ENCODE assay signal across 24 cellular contexts in genomic region chr11:48154162-48154561, GRCh38.
A peak's percentile ranks its signal among the peaks of the same experiment; 100 is the strongest.
DNase-seq lines count a peak whose midpoint lies in the region; ATAC-seq and TF ChIP-seq lines count a peak whose summit lies in the region.
"Had no signal": no experiment of that assay in that cellular context is flagged by ENCODE, and none has a peak within 500 bp of the region (broad histone marks: within the 10 kb centered on the region; RNA-seq: fewer than 3 reads in every experiment).

No MANE protein-coding gene starts in this region.

- H3K9me3 ChIP-seq in mammary epithelial cell (replicated peaks; ENCODE audit: insufficient read depth, low read length) = peaks cover 5% of the 10 kb centered on the region
- H3K9me3 ChIP-seq in esophagus squamous epithelium = peaks cover 0 to 16% (median 0%) of the 10 kb centered on the region in 3 donors
- H3K9me3 ChIP-seq: testis had no signal

- dilution Hi-C loops in mammary epithelial cell (cut with HindIII; ENCODE audit: low sequenced_read_pairs) = no loop called here

- no peak overlapping the region for H2AFZ ChIP-seq in mammary epithelial cell (ENCODE audit: low read depth, low read length)

- H3K4me1 ChIP-seq in mammary epithelial cell (ENCODE audit: insufficient read depth, low read length) = no peaks in the 10 kb centered on the region
- H3K4me1 ChIP-seq in esophagus squamous epithelium = no peaks in the 10 kb centered on the region
- H3K4me1 ChIP-seq: heart right ventricle, testis had no signal

- H3K27me3 Mint-ChIP-seq in MCF 10A (ENCODE audit: insufficient read depth, unreplicated experiment) = no peaks in the 10 kb centered on the region
- H3K27me3 Mint-ChIP-seq in activated T-helper 17 cell treated with anti-CD3 and anti-CD28 coated beads, Interleukin-2, amount 50 U/mL, for 72 hours = no peaks in the 10 kb centered on the region
- H3K27me3 Mint-ChIP-seq: activated naive CD4-positive, alpha-beta T cell treated with anti-CD3 and anti-CD28 coated beads, Interleukin-2, amount 10 ng/mL, durations not matched to agents 7 days and 5 days; brain; CD4-positive, alpha-beta T cell; naive thymus-derived CD8-positive, alpha-beta T cell had no signal

- H3K9me3 Mint-ChIP-seq in MCF 10A (ENCODE audit: unreplicated experiment) = no peaks in the 10 kb centered on the region
- peaks cover 9% of the 10 kb centered on the region for H3K9me3 Mint-ChIP-seq in activated T-helper 17 cell treated with anti-CD3 and anti-CD28 coated beads, Interleukin-2, amount 50 U/mL, for 72 hours

- peaks cover 18% of the 10 kb centered on the region for H3K4me1 Mint-ChIP-seq in MCF 10A (ENCODE audit: insufficient read depth, unreplicated experiment)
- H3K4me1 Mint-ChIP-seq in activated T-helper 17 cell treated with anti-CD3 and anti-CD28 coated beads, Interleukin-2, amount 50 U/mL, for 72 hours = no peaks in the 10 kb centered on the region
- H3K4me1 Mint-ChIP-seq: brain had no signal

- H3K27me3 ChIP-seq in mammary epithelial cell (ENCODE audit: insufficient read depth, low read length) = no peaks in the 10 kb centered on the region
- H3K27me3 ChIP-seq in esophagus squamous epithelium = no peaks in the 10 kb centered on the region
- H3K27me3 ChIP-seq: heart right ventricle, testis had no signal

- H3K36me3 Mint-ChIP-seq in MCF 10A (ENCODE audit: insufficient read depth, unreplicated experiment) = no peaks in the 10 kb centered on the region
- peaks cover 100% of the 10 kb centered on the region for H3K36me3 Mint-ChIP-seq in activated T-helper 17 cell treated with anti-CD3 and anti-CD28 coated beads, Interleukin-2, amount 50 U/mL, for 72 hours (ENCODE audit: low read depth)

- WGBS in mammary epithelial cell (ENCODE audit: low coverage, missing lambda C conversion rate) = 77% methylated on average over 3 of the region's 3 CpGs
- 82 to 83% methylated on average over 3 of the region's 3 CpGs for WGBS in esophagus squamous epithelium, 2 donors

- no TSS peak for BruUV-seq in mammary epithelial cell (replicated peaks; lab: Mats Ljungman, UMichigan)
- BruUV-seq in MCF 10A (replicated peaks; lab: Mats Ljungman, UMichigan) = no TSS peak

- H3K27ac Mint-ChIP-seq in MCF 10A (ENCODE audit: low read depth, unreplicated experiment) = no peak overlapping the region
- H3K27ac Mint-ChIP-seq in activated T-helper 17 cell treated with anti-CD3 and anti-CD28 coated beads, Interleukin-2, amount 50 U/mL, for 72 hours = peak overlapping the region; percentile 37
- H3K27ac Mint-ChIP-seq: activated naive CD4-positive, alpha-beta T cell treated with anti-CD3 and anti-CD28 coated beads, Interleukin-2, amount 10 ng/mL, durations not matched to agents 7 days and 5 days; brain; CD4-positive, alpha-beta T cell had no signal

- intact Hi-C loops in mammary epithelial cell (cut with micrococcal nuclease) = no loop called here
- intact Hi-C loops in MCF 10A (cut with micrococcal nuclease) = no loop called here
- intact Hi-C loops in esophagus squamous epithelium (cut with DNase I) = no loop called here

- TF ChIP-seq POLR2A in esophagus squamous epithelium (IDR thresholded peaks at IDR 0.05) = no peak

- H3K36me3 ChIP-seq in mammary epithelial cell (ENCODE audit: insufficient read depth, low read length) = no peaks in the 10 kb centered on the region
- peaks cover 0 to 21% (median 0%) of the 10 kb centered on the region in 3 donors for H3K36me3 ChIP-seq in esophagus squamous epithelium

- no peaks in the 10 kb centered on the region for H3K79me2 ChIP-seq in mammary epithelial cell (ENCODE audit: insufficient read depth, low read length)

- ATAC-seq in activated T-helper 17 cell treated with anti-CD3 and anti-CD28 coated beads, Interleukin-2, amount 50 U/mL, for 72 hours (replicated peaks) = peak; percentile 61
- ATAC-seq: heart right ventricle; HepG2; naive thymus-derived CD8-positive, alpha-beta T cell; Right ventricle myocardium inferior had no signal

- TF ChIP-seq CTCF in mammary epithelial cell (conservative IDR thresholded peaks at IDR 0.05 in 1 of 2, IDR thresholded peaks at IDR 0.05 in 1 of 2; ENCODE audit: extremely low read depth in 1 of 2, insufficient read depth in 1 of 2, low read depth in 1 of 2, low read length in 2 of 2) (no peak), MCF 10A (IDR thresholded peaks at IDR 0.05; ENCODE audit: unreplicated experiment) (no peak), fibroblast of villous mesenchyme (IDR thresholded peaks at IDR 0.05; ENCODE audit: insufficient read depth, low read depth, low read length) (no peak), esophagus squamous epithelium (IDR thresholded peaks at IDR 0.05) (no peak)

- no peak overlapping the region for H3K4me3 Mint-ChIP-seq in MCF 10A (ENCODE audit: unreplicated experiment)
- no peak overlapping the region for H3K4me3 Mint-ChIP-seq in activated T-helper 17 cell treated with anti-CD3 and anti-CD28 coated beads, Interleukin-2, amount 50 U/mL, for 72 hours
- H3K4me3 Mint-ChIP-seq: activated naive CD4-positive, alpha-beta T cell treated with anti-CD3 and anti-CD28 coated beads, Interleukin-2, amount 10 ng/mL, durations not matched to agents 7 days and 5 days; brain; CD4-positive, alpha-beta T cell; naive thymus-derived CD8-positive, alpha-beta T cell had no signal

- CTCF ChIA-PET in mammary epithelial cell (lab: Charles Lee; ENCODE audit: low non-redundant PET) (interaction anchor here (0.6 kb wide), 1 partner anchor 298 kb away, joined by 7 read pairs; no protein-coding TSS in a partner anchor), MCF 10A (lab: Yijun Ruan, JAX) (no interaction called here)

- H3K4me3 ChIP-seq in mammary epithelial cell (replicated peaks in 1 of 3; ENCODE audit: insufficient read depth in 1 of 3, low read depth in 2 of 3, low read length in 3 of 3) (no peak overlapping the region), fibroblast of villous mesenchyme (ENCODE audit: low read depth, low read length) (no peak overlapping the region), esophagus squamous epithelium (no peak overlapping the region)
- H3K4me3 ChIP-seq: heart right ventricle, testis had no signal

- no peak overlapping the region for H3K9ac ChIP-seq in mammary epithelial cell (ENCODE audit: insufficient read depth, low read length)

- POLR2A ChIA-PET in MCF 10A (lab: Yijun Ruan, JAX) = no interaction called here

- no peak overlapping the region for H3K27ac ChIP-seq in mammary epithelial cell (ENCODE audit: insufficient read depth, low read depth, low read length)
- no peak overlapping the region for H3K27ac ChIP-seq in esophagus squamous epithelium
- H3K27ac ChIP-seq: 22Rv1, heart right ventricle, testis had no signal

- no peak overlapping the region for H3K4me2 ChIP-seq in mammary epithelial cell (ENCODE audit: insufficient read depth, low read depth, low read length)

- DNase-seq in mammary epithelial cell (peak; percentile 48), MCF 10A (ENCODE audit: unreplicated experiment) (no peak), fibroblast of villous mesenchyme (ENCODE audit: low read depth) (peak; percentile 42), esophagus squamous epithelium (lab: John Stamatoyannopoulos, UW) (no peak), NCI-H1048 (lab: John Stamatoyannopoulos, UW) (no peak)
- no peak for DNase-seq in stimulated activated naive CD4-positive, alpha-beta T cell (lab: John Stamatoyannopoulos, UW)
- DNase-seq in activated CD4-positive, alpha-beta T cell treated with anti-CD3 and anti-CD28 coated beads for 1 hour = no peak
- DNase-seq: activated naive CD4-positive, alpha-beta T cell treated with anti-CD3 and anti-CD28 coated beads, Interleukin-2, amount 10 ng/mL, durations not matched to agents 7 days and 5 days; CD4-positive, alpha-beta T cell; DMS79; GOT3; heart right ventricle; MM.1S; naive thymus-derived CD8-positive, alpha-beta T cell; NCI-H1930; NCI-H446; small intestine; stimulated activated CD4-positive, alpha-beta T cell treated with anti-CD3 and anti-CD28 coated beads, Interleukin-4, amount 100 ng/mL, for 4 hours; testis had no signal

- H4K20me1 ChIP-seq in mammary epithelial cell (ENCODE audit: insufficient read depth, low read length) = no peaks in the 10 kb centered on the region

- in situ Hi-C loops in mammary epithelial cell (cut with MboI; ENCODE audit: low sequenced_read_pairs in 2 of 2) = no loop called here

Comparison
In these comparisons a context has a peak if more than half of its experiments do, and no peak if none do; other contexts are left out.
1. DNase-seq: peak in mammary epithelial cell (single experiment) and fibroblast of villous mesenchyme (single experiment); none in MCF 10A (single experiment), esophagus squamous epithelium (single experiment), stimulated activated naive CD4-positive, alpha-beta T cell (0 of 6), NCI-H1048 (single experiment) and activated CD4-positive, alpha-beta T cell treated with anti-CD3 and anti-CD28 coated beads for 1 hour (single experiment).